8 cellular contexts compared by ENCODE assay signal in the genomic region with DNA sequence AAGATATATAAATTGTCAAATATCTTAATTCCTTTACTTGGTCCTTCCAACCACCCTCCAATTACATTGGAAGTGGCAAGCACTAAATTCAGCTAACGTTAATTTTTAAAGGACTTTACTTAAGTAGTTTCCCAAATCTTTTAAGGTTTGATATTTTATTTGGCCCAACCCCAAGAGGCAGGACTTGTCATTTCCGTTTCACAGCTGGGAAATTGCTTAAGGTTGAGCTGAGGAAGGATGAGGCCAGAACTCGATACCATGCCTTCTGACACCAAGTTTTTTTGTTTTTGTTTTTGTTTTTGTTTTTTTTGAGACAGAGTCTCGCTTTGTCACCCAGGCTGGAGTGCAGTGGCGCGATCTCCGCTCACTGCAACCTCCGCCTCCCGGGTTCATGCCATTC. TPM values are rescaled to one million over a fixed set of nuclear protein-coding genes. Genes with fewer than 3 reads are reported as not detected.
DNase-seq lines count a peak whose midpoint lies in the region; ATAC-seq and TF ChIP-seq lines count a peak whose summit lies in the region.
"Not testable (repeated sequence)": the region's sequence is repeated elsewhere in the genome, so short reads cannot be mapped to it uniquely, and the experiment has no call there.

No MANE protein-coding gene starts in this region.

- not testable (repeated sequence) for H3K4me3 Mint-ChIP-seq in MCF 10A (ENCODE audit: unreplicated experiment)

- H3K9me3 Mint-ChIP-seq in MCF 10A (ENCODE audit: unreplicated experiment), result not testable (repeated sequence)

- H2AFZ ChIP-seq in parathyroid adenoma, result not testable (repeated sequence)

- WGBS in right cardiac atrium, result 57% methylated on average over 9 of the region's 9 CpGs

- intact Hi-C loops in A673 (cut with micrococcal nuclease; ENCODE audit: unreplicated experiment); MCF 10A (cut with micrococcal nuclease); right cardiac atrium (cut with DNase I): not testable (repeated sequence)

- not testable (repeated sequence) for H3K4me2 ChIP-seq in parathyroid adenoma (ENCODE audit: low read length)

- not testable (repeated sequence) for H3K27ac ChIP-seq in A673 (ENCODE audit: low read depth, low read length, poor library complexity, severe bottlenecking); right cardiac atrium (ENCODE audit: low read length)
- H3K27ac ChIP-seq in duodenal mucosa (ENCODE audit: low read depth, low read length), result peak overlapping the region; percentile 25
- peak overlapping the region; percentile 34 for H3K27ac ChIP-seq in parathyroid adenoma
- H3K27ac ChIP-seq in subcutaneous abdominal adipose tissue (ENCODE audit: low read depth, low read length), result peak overlapping the region; percentile 50

- H3K4me1 ChIP-seq in A673 (ENCODE audit: insufficient read depth, low read length, poor library complexity, severe bottlenecking); duodenal mucosa (ENCODE audit: control insufficient read depth in 1 of 2, insufficient read depth in 2 of 2, low read length in 2 of 2); right cardiac atrium (ENCODE audit: control insufficient read depth, insufficient read depth, low read length); parathyroid adenoma: not testable (repeated sequence)
- H3K4me1 ChIP-seq in subcutaneous abdominal adipose tissue (ENCODE audit: control insufficient read depth in 5 of 5, insufficient read depth in 5 of 5, low read length in 5 of 5), result peaks cover 0 to 20% (median 3%) of the 10 kb centered on the region in 5 donors

- DNase-seq in A673 (ENCODE audit: low spot score), result peak; percentile 11
- peak; percentile 17 for DNase-seq in LHCN-M2 (ENCODE audit: low read depth)
- peak; percentile 65 for DNase-seq in MCF 10A (ENCODE audit: unreplicated experiment)
- DNase-seq in glomerular endothelial cell (ENCODE audit: extremely low read depth, low read depth, low spot score), result peak; percentile 60
- not testable (repeated sequence) for DNase-seq in right cardiac atrium

- H3K36me3 Mint-ChIP-seq in MCF 10A (ENCODE audit: insufficient read depth, unreplicated experiment), result peaks cover 67% of the 10 kb centered on the region

- ATAC-seq in right cardiac atrium, result peak; percentile 69 to 84

- POLR2A ChIA-PET in A673 (lab: Charles Lee; ENCODE audit: low non-redundant PET), result not testable (repeated sequence)
- POLR2A ChIA-PET in MCF 10A (lab: Yijun Ruan, JAX), result interaction anchor here (1.4 kb wide), 1 partner anchor 11 kb away, joined by 5 read pairs; a partner anchor contains a TSS

- BruUV-seq in A673 (replicated peaks; lab: Mats Ljungman, UMichigan); MCF 10A (replicated peaks; lab: Mats Ljungman, UMichigan): not testable (repeated sequence)

- H3K79me2 ChIP-seq in parathyroid adenoma, result peaks cover 14% of the 10 kb centered on the region

- not testable (repeated sequence) for H3K4me3 ChIP-seq in A673 (ENCODE audit: low read depth, low read length, poor library complexity, severe bottlenecking); duodenal mucosa (ENCODE audit: low read depth in 1 of 2, low read length in 2 of 2); right cardiac atrium (ENCODE audit: low read length); parathyroid adenoma (ENCODE audit: low read depth, low read length)
- H3K4me3 ChIP-seq in subcutaneous abdominal adipose tissue (ENCODE audit: low read depth in 1 of 5, low read length in 5 of 5), result peak overlapping the region in 1 of 5 donors; percentile 19

- not testable (repeated sequence) for H3K27me3 Mint-ChIP-seq in MCF 10A (ENCODE audit: insufficient read depth, unreplicated experiment)

- H3K27ac Mint-ChIP-seq in MCF 10A (ENCODE audit: low read depth, unreplicated experiment), result not testable (repeated sequence)

- H3K36me3 ChIP-seq in A673 (ENCODE audit: insufficient read depth, low read length, poor library complexity, severe bottlenecking) (peaks cover 25% of the 10 kb centered on the region), duodenal mucosa (ENCODE audit: control insufficient read depth in 1 of 2, insufficient read depth in 2 of 2, low read length in 2 of 2) (peaks cover 19 to 74% of the 10 kb centered on the region in 2 donors), subcutaneous abdominal adipose tissue (ENCODE audit: control insufficient read depth in 5 of 5, insufficient read depth in 5 of 5, low read length in 5 of 5) (peaks cover 18 to 74% (median 67%) of the 10 kb centered on the region in 5 donors)
- H3K36me3 ChIP-seq in parathyroid adenoma (ENCODE audit: control insufficient read depth, insufficient read depth, low read length), result not testable (repeated sequence)

- H3K4me1 Mint-ChIP-seq in MCF 10A (ENCODE audit: insufficient read depth, unreplicated experiment), result not testable (repeated sequence)

- TF ChIP-seq CTCF in A673 (conservative IDR thresholded peaks at IDR 0.05; ENCODE audit: low read depth, low read length); MCF 10A (IDR thresholded peaks at IDR 0.05; ENCODE audit: unreplicated experiment); parathyroid adenoma (IDR thresholded peaks at IDR 0.05): not testable (repeated sequence)

- not testable (repeated sequence) for H3K27me3 ChIP-seq in A673 (replicated peaks; ENCODE audit: insufficient read depth, low read depth, low read length, poor library complexity); duodenal mucosa (ENCODE audit: control insufficient read depth in 1 of 2, insufficient read depth in 2 of 2, low read length in 2 of 2); right cardiac atrium (ENCODE audit: control insufficient read depth, insufficient read depth); parathyroid adenoma (ENCODE audit: control insufficient read depth, insufficient read depth, low read length); subcutaneous abdominal adipose tissue (ENCODE audit: control insufficient read depth in 5 of 5, insufficient read depth in 4 of 5, low read length in 5 of 5)

- H3K9me3 ChIP-seq in A673 (ENCODE audit: low read depth, low read length, poor library complexity, severe bottlenecking); duodenal mucosa (ENCODE audit: control insufficient read depth in 1 of 2, low read length in 2 of 2); right cardiac atrium (ENCODE audit: control insufficient read depth, low read length); parathyroid adenoma (ENCODE audit: control insufficient read depth, low read length); subcutaneous abdominal adipose tissue (ENCODE audit: control insufficient read depth in 5 of 5, low read length in 5 of 5): not testable (repeated sequence)

- not testable (repeated sequence) for H3K9ac ChIP-seq in duodenal mucosa (ENCODE audit: low read depth in 1 of 2, low read length in 2 of 2); parathyroid adenoma; subcutaneous abdominal adipose tissue (ENCODE audit: low read length in 5 of 5)

- CTCF ChIA-PET in A673 (lab: Charles Lee), result not testable (repeated sequence)
- CTCF ChIA-PET in MCF 10A (lab: Yijun Ruan, JAX), result interaction anchor here (0.6 to 0.8 kb wide), 2 partner anchors 13 to 829 kb away, joined by 3 read pairs; no protein-coding TSS in a partner anchor

RNA-seq across cellular contexts. Expression of a gene that starts 11.1 kb away (rescaled TPM):
- total RNA-seq in A673 (2021) (46.6 and 48.2 TPM in 2 replicates), LHCN-M2 (2014; rRNA removed) (48.4 and 64.4 TPM in 2 replicates), MCF 10A (2022) (36.6 and 51.1 TPM in 2 replicates), glomerular endothelial cell (37.3 and 51.6 TPM in 2 replicates), right cardiac atrium (10 to 100 TPM; 31.8 to 35.3 (median 33.5) TPM)
- 50.5 TPM for polyA plus RNA-seq in LHCN-M2 (2012)
- polyA plus RNA-seq in right cardiac atrium, result 38.2 TPM

RNA-seq across cellular contexts. Expression of a gene that starts 11.1 kb away (rescaled TPM):
- total RNA-seq in A673 (2021) (21.7 and 22.1 TPM in 2 replicates), LHCN-M2 (2014; rRNA removed) (20.4 and 21.7 TPM in 2 replicates), MCF 10A (2022) (18.2 and 18.4 TPM in 2 replicates), glomerular endothelial cell (16.6 and 32.3 TPM in 2 replicates), right cardiac atrium (10 to 100 TPM; 15.7 to 32.0 (median 24.3) TPM)
- polyA plus RNA-seq in LHCN-M2 (2012), result 8.9 TPM
- polyA plus RNA-seq in right cardiac atrium, result 10.1 TPM

RNA-seq across cellular contexts. Expression of a gene that starts 32.0 kb away (rescaled TPM):
- total RNA-seq in A673 (2021) (13.5 and 16.0 TPM in 2 replicates), LHCN-M2 (2014; rRNA removed) (9.0 and 10.3 TPM in 2 replicates), MCF 10A (2022) (20.3 and 23.0 TPM in 2 replicates), glomerular endothelial cell (7.6 and 9.8 TPM in 2 replicates), right cardiac atrium (10 to 100 TPM in 1 of 4 donors, 1 to 10 TPM in 3; 5.7 to 11.0 (median 7.0) TPM)
- polyA plus RNA-seq in LHCN-M2 (2012), result 4.4 TPM
- polyA plus RNA-seq in right cardiac atrium, result 7.0 TPM

RNA-seq across cellular contexts. Expression of a gene that starts 46.6 kb away (rescaled TPM):
- total RNA-seq in A673 (2021) (27.4 and 29.1 TPM in 2 replicates), LHCN-M2 (2014; rRNA removed) (33.9 and 37.6 TPM in 2 replicates), MCF 10A (2022) (61.7 and 98.9 TPM in 2 replicates), glomerular endothelial cell (9.7 and 11.6 TPM in 2 replicates), right cardiac atrium (10 to 100 TPM; 11.4 to 18.4 (median 13.5) TPM)
- polyA plus RNA-seq in LHCN-M2 (2012), result 49.4 TPM
- polyA plus RNA-seq in right cardiac atrium, result 13.9 TPM
